1 cellular context compared by ENCODE assay signal in genomic region chr1:223142269-223142668, GRCh38.
TF ChIP-seq lines count a peak whose summit lies in the region.

No MANE protein-coding gene starts in this region.

TF ChIP-seq in A549, 52 proteins besides CTCF, POLR2A, EP300 and RAD21 (continued from another document):
- TF ChIP-seq PBX3 (IDR thresholded peaks at IDR 0.05) (no peak), JUN (IDR thresholded peaks at IDR 0.05) (no peak), HEYL (CRISPR knock-in tag; IDR thresholded peaks at IDR 0.05) (no peak), POLR2AphosphoS2 (conservative IDR thresholded peaks at IDR 0.05; ENCODE audit: low read length) (no peak), NR3C1 (IDR thresholded peaks at IDR 0.05) (no peak), GATA3 (IDR thresholded peaks at IDR 0.05; ENCODE audit: borderline replicate concordance) (no peak), EHF (CRISPR knock-in tag; IDR thresholded peaks at IDR 0.05) (no peak), HDAC2 (IDR thresholded peaks at IDR 0.05) (no peak), PHF8 (IDR thresholded peaks at IDR 0.05; ENCODE audit: borderline replicate concordance, low read depth) (no peak), BHLHE40 (IDR thresholded peaks at IDR 0.05; ENCODE audit: low read depth, low read length) (no peak), CEBPB (IDR thresholded peaks at IDR 0.05) (no peak)
